In genomic region chr1:171841931-171842723, GRCh38 we compare ENCODE assay signal across 8 cellular contexts. TPM values are rescaled to one million over a fixed set of nuclear protein-coding genes. Genes with fewer than 3 reads are reported as not detected.
DNase-seq lines count a peak whose midpoint lies in the region; ATAC-seq and TF ChIP-seq lines count a peak whose summit lies in the region.

No MANE protein-coding gene starts in this region.

- peak overlapping the region; percentile 84 for H3K4me3 Mint-ChIP-seq in activated naive CD8-positive, alpha-beta T cell treated with anti-CD3 and anti-CD28 coated beads for 36 hours

- no peaks in the 10 kb centered on the region for H3K9me3 Mint-ChIP-seq in activated naive CD8-positive, alpha-beta T cell treated with anti-CD3 and anti-CD28 coated beads for 36 hours

- DNase-seq in EL (peak; percentile 18), LNCaP clone FGC (ENCODE audit: low read depth) (no peak), left cardiac atrium (peak; percentile 18), posterior vena cava (ENCODE audit: low spot score) (peak; percentile 79), activated gamma-delta T cell treated with Interleukin-2 at 50 U/mL for 16 hours (no peak), NCI-H2196 (lab: John Stamatoyannopoulos, UW; ENCODE audit: unreplicated experiment) (no peak)
- peak; percentile 6 for DNase-seq in activated naive CD8-positive, alpha-beta T cell treated with anti-CD3 and anti-CD28 coated beads for 36 hours

- H3K36me3 Mint-ChIP-seq in activated naive CD8-positive, alpha-beta T cell treated with anti-CD3 and anti-CD28 coated beads for 36 hours: no peaks in the 10 kb centered on the region

- peak; percentile 9 to 10 for ATAC-seq in left cardiac atrium
- no peak for ATAC-seq in GM18909 (IDR thresholded peaks at IDR 0.05; ENCODE audit: poor library complexity, unreplicated experiment)

- TF ChIP-seq CTCF in LNCaP clone FGC (IDR thresholded peaks at IDR 0.05; ENCODE audit: control insufficient read depth, extremely low read depth, insufficient read depth): no peak

- H3K4me1 Mint-ChIP-seq in activated naive CD8-positive, alpha-beta T cell treated with anti-CD3 and anti-CD28 coated beads for 36 hours: peaks cover 11% of the 10 kb centered on the region

- H3K4me3 ChIP-seq in LNCaP clone FGC (ENCODE audit: low read depth, low read length): peak overlapping the region; percentile 53

- no peak overlapping the region for H3K27ac Mint-ChIP-seq in activated naive CD8-positive, alpha-beta T cell treated with anti-CD3 and anti-CD28 coated beads for 36 hours

- H3K27me3 Mint-ChIP-seq in activated naive CD8-positive, alpha-beta T cell treated with anti-CD3 and anti-CD28 coated beads for 36 hours: peaks cover 27% of the 10 kb centered on the region

- intact Hi-C loops in left cardiac atrium (cut with DNase I) (no loop called here), posterior vena cava (cut with DNase I) (no loop called here)

RNA-seq across cellular contexts. Expression of gene DNM3, which starts 0.8 kb away (rescaled TPM):
- total RNA-seq in activated naive CD8-positive, alpha-beta T cell treated with anti-CD3 and anti-CD28 coated beads for 36 hours: under 1 TPM; 0.34 to 0.35 TPM
- total RNA-seq in left cardiac atrium (1 to 10 TPM; 1.1 to 2.8 TPM), posterior vena cava (1 to 10 TPM; 4.7 to 4.9 TPM)

Comparison
In these comparisons a context has a peak if more than half of its experiments do, and no peak if none do; other contexts are left out.
1. DNase-seq: peak in EL (single experiment), activated naive CD8-positive, alpha-beta T cell treated with anti-CD3 and anti-CD28 coated beads for 36 hours (single experiment), left cardiac atrium (single experiment) and posterior vena cava (single experiment); none in LNCaP clone FGC (single experiment), activated gamma-delta T cell treated with Interleukin-2 at 50 U/mL for 16 hours (single experiment) and NCI-H2196 (single experiment).